In genomic region chr14:64465208-64465821, GRCh38 we compare ENCODE assay signal across 8 cellular contexts. TPM values are rescaled to one million over a fixed set of nuclear protein-coding genes. Genes with fewer than 3 reads are reported as not detected.
DNase-seq lines count a peak whose midpoint lies in the region; ATAC-seq and TF ChIP-seq lines count a peak whose summit lies in the region.

TSS of gene AKAP5 (plus strand) at chr14:64465499. CDS start at chr14:64468395, 2,896 bp downstream.

- peak; percentile 79 to 83 for ATAC-seq in activated CD4-positive, CD25-positive, alpha-beta regulatory T cell treated with anti-CD3 and anti-CD28 coated beads, Interleukin-2, amount 50 U/mL, for 24 hours

- intact Hi-C loops in posterior vena cava (cut with DNase I): loop anchor here in 1 of 2 donors (10.0 kb wide), 1 partner anchor 121 kb away; no protein-coding TSS in a partner anchor

- no peaks in the 10 kb centered on the region for H3K27me3 ChIP-seq in H7 (ENCODE audit: control insufficient read depth, insufficient read depth, low read length)
- H3K27me3 ChIP-seq in liver (ENCODE audit: control insufficient read depth in 4 of 4, insufficient read depth in 4 of 4, low read length in 3 of 4): no peaks in the 10 kb centered on the region

- under 1% methylated on average over 71 of the region's 71 CpGs for WGBS in liver

- H3K4me1 ChIP-seq in liver (ENCODE audit: control insufficient read depth in 4 of 4, insufficient read depth in 4 of 4, low read length in 3 of 4): peaks cover 3 to 21% (median 11%) of the 10 kb centered on the region in 4 donors

- peaks cover 2% of the 10 kb centered on the region; the same call in 1 of the 2 replicates for H3K36me3 ChIP-seq in H7 (replicated peaks; ENCODE audit: control insufficient read depth, insufficient read depth, low read length)
- peaks cover 5 to 12% (median 9%) of the 10 kb centered on the region in 4 donors for H3K36me3 ChIP-seq in liver (ENCODE audit: control insufficient read depth in 4 of 4, insufficient read depth in 3 of 4, low read depth in 1 of 4, low read length in 3 of 4)

- H3K9ac ChIP-seq in liver (ENCODE audit: low read depth in 1 of 2, low read length in 2 of 2): no peak within 1 kb of the TSS

- H3K4me3 ChIP-seq in H7 (ENCODE audit: insufficient read depth, low read depth, low read length) (peak within 1 kb of the TSS; percentile 69), liver (ENCODE audit: low read depth in 1 of 3, low read length in 3 of 3) (peak within 1 kb of the TSS; percentile 31 to 84 (median 53))

- no peaks in the 10 kb centered on the region for H3K9me3 ChIP-seq in liver (ENCODE audit: control insufficient read depth in 4 of 4, low read length in 3 of 4)

- H3K27ac ChIP-seq in liver (ENCODE audit: low read depth in 1 of 2, low read length in 2 of 2): no peak within 1 kb of the TSS

- no peak for TF ChIP-seq RAD21 in liver (IDR thresholded peaks at IDR 0.05)

- no peak for TF ChIP-seq CTCF in liver (IDR thresholded peaks at IDR 0.05; ENCODE audit: low read depth, low read length, missing input control)

- DNase-seq in GDM1 (lab: John Stamatoyannopoulos, UW) (peak; percentile 43), H7 (peak; percentile 98), NCI-H146 (lab: John Stamatoyannopoulos, UW) (peak; percentile 81), cerebellum (ENCODE audit: low spot score) (peak; percentile 70), posterior vena cava (ENCODE audit: low spot score) (no peak)
- peak; percentile 59 for DNase-seq in stimulated activated CD4-positive, alpha-beta T cell treated with anti-CD3 and anti-CD28 coated beads, Interleukin-4, amount 100 ng/mL, for 24 hours

TF ChIP-seq in liver, 16 proteins besides CTCF, POLR2A, EP300 and RAD21:
- TF ChIP-seq MAX (IDR thresholded peaks at IDR 0.05) (no peak), HNF4A (conservative IDR thresholded peaks at IDR 0.05) (no peak), GABPA (IDR thresholded peaks at IDR 0.05 in 1 of 2, conservative IDR thresholded peaks at IDR 0.05 in 1 of 2) (no peak), FOXA1 (IDR thresholded peaks at IDR 0.05) (no peak), JUND (IDR thresholded peaks at IDR 0.05) (no peak), REST (IDR thresholded peaks at IDR 0.05) (no peak), EGR1 (IDR thresholded peaks at IDR 0.05; ENCODE audit: low read depth in 2 of 2) (no peak)

RNA-seq across cellular contexts. Expression of gene AKAP5, which starts in this region (rescaled TPM):
- 0.62 and 1.1 TPM in 2 replicates for total RNA-seq in H7 (2014; rRNA removed; shearing (Covaris generic))
- total RNA-seq in cerebellum: 4.8 TPM
- total RNA-seq in liver: 1 to 10 TPM in 1 of 2 donors, under 1 TPM in 1; 0.28 to 2.3 TPM
- under 1 TPM; 0.07 to 0.25 TPM for polyA plus RNA-seq in liver
- 1 to 10 TPM; 2.4 to 3.1 TPM for total RNA-seq in posterior vena cava
